19 cellular contexts compared by ENCODE assay signal in the genomic region with DNA sequence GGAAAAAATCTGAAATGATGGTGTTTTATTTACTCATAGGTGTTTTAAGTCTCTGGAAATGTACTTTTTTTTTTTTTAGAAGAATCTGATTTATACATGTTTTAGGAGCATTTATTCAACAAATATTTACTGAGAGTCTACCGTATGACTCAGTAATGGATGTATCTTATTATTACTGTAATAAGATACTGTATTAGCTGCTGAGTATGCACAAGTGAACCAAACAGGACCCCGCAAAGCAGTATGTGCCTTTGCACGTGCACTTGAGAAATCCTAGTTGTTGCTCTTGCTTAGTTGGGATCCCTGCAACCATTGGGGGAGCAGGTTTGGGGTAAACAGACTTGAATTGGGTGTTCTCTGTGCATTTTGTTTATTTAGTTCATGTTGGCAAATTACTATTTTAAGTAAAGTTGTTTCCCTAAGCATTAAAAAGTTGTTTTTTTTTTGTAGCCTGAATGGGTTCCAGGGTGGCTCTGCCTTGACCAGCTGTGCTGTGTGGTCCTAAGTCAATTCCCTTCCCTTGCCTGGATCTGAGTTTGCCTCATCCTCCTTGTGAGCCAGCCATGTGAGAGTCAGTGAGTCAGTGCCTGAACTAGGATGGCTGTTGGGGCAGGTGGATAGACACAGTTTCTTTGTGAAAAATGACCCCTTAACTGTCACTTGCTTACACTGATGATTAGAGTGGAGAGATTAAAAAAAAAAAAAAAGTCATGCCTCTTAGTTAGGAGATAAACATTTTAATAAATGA. TPM values are rescaled to one million over a fixed set of nuclear protein-coding genes. Genes with fewer than 3 reads are reported as not detected.
DNase-seq lines count a peak whose midpoint lies in the region; ATAC-seq and TF ChIP-seq lines count a peak whose summit lies in the region.
"Had no signal": no experiment of that assay in that cellular context is flagged by ENCODE, and none has a peak within 500 bp of the region (broad histone marks: within the 10 kb centered on the region; RNA-seq: fewer than 3 reads in every experiment).

No MANE protein-coding gene starts in this region.

- WGBS in SK-N-SH (ENCODE audit: low lambda C conversion rate) = 88% methylated on average over 3 of the region's 3 CpGs
- WGBS in stomach, 5 donors = 87 to 93% (median 89%) methylated on average over 3 of the region's 3 CpGs
- WGBS in suprapubic skin = 90% methylated on average over 3 of the region's 3 CpGs

- no peak overlapping the region for H2AFZ ChIP-seq in SK-N-SH (ENCODE audit: low read depth)

- no peak for TF ChIP-seq RAD21 in SK-N-SH (IDR thresholded peaks at IDR 0.05; ENCODE audit: low read length)

- H3K27ac ChIP-seq in SK-N-SH (ENCODE audit: low read depth in 2 of 2, low read length in 1 of 2) (no peak overlapping the region; a peak in 1 of 4 replicates), stomach (no peak overlapping the region), suprapubic skin (no peak overlapping the region)
- H3K27ac ChIP-seq: 22Rv1, RWPE1 had no signal

- H3K36me3 ChIP-seq in SK-N-SH (replicated peaks in 1 of 2; ENCODE audit: control insufficient read depth in 1 of 2, insufficient read depth in 2 of 2, low read length in 1 of 2) = peaks cover 57 to 71% of the 10 kb centered on the region in 2 experiments
- H3K36me3 ChIP-seq in stomach = peaks cover 25 to 76% (median 73%) of the 10 kb centered on the region in 4 donors
- peaks cover 55% of the 10 kb centered on the region for H3K36me3 ChIP-seq in suprapubic skin

- no peak for DNase-seq in SK-N-SH
- DNase-seq in choroid plexus epithelial cell (ENCODE audit: low read depth) = peak; percentile 43
- peak; percentile 60 for DNase-seq in myocyte (ENCODE audit: low read depth)
- no peak for DNase-seq in NCI-H1417 treated with DMSO at 0.1 percent for 48 hours (lab: John Stamatoyannopoulos, UW)
- no peak for DNase-seq in stomach
- no peak for DNase-seq in suprapubic skin (ENCODE audit: low spot score in 2 of 2)
- DNase-seq: BE2C; Calu3; CD4-positive, alpha-beta T cell; DMS53; NCI-H1930; NCI-H2171; NCI-H446 treated with DMSO at 0.1 percent for 48 hours; NK-92 treated with Interleukin-12 subunit alpha and Interleukin-12 subunit beta, amount 100 ng/mL, for 24 hours; OCI-M1 had no signal

- ATAC-seq in SK-N-SH treated with all-trans-retinoic acid at 6 μM for 48 hours (peak; percentile 70), HG02884 (IDR thresholded peaks at IDR 0.05; ENCODE audit: unreplicated experiment) (no peak)

- CTCF ChIA-PET in SK-N-SH (lab: Yijun Ruan, JAX) = interaction anchor here (1.0 to 1.2 kb wide), 3 partner anchors 21 to 820 kb away, joined by 3 to 5 read pairs (median 4); no protein-coding TSS in a partner anchor

- H3K27me3 ChIP-seq in SK-N-SH (ENCODE audit: insufficient read depth) (no peaks in the 10 kb centered on the region), stomach (no peaks in the 10 kb centered on the region), suprapubic skin (no peaks in the 10 kb centered on the region)
- H3K27me3 ChIP-seq: BE2C had no signal

- H3K9me2 ChIP-seq in SK-N-SH = no peaks in the 10 kb centered on the region

- TF ChIP-seq CTCF in SK-N-SH (IDR thresholded peaks at IDR 0.05) (no peak), choroid plexus epithelial cell (conservative IDR thresholded peaks at IDR 0.05; ENCODE audit: low read depth, low read length) (no peak), stomach (IDR thresholded peaks at IDR 0.05) (no peak), suprapubic skin (IDR thresholded peaks at IDR 0.05) (no peak)

- intact Hi-C loops in stomach (cut with DNase I; ENCODE audit: low total_unique reads) = no loop called here

- POLR2A ChIA-PET in SK-N-SH (lab: Yijun Ruan, JAX) = no interaction called here

- no peak overlapping the region for H3K9ac ChIP-seq in SK-N-SH

- no peak overlapping the region for H3K4me2 ChIP-seq in SK-N-SH

- H3K79me2 ChIP-seq in SK-N-SH (ENCODE audit: insufficient read depth) = peaks cover 15% of the 10 kb centered on the region; the same call in 1 of the 2 replicates

- TF ChIP-seq EP300 in SK-N-SH (IDR thresholded peaks at IDR 0.05; ENCODE audit: borderline replicate concordance in 1 of 2, low read depth in 1 of 2, low read length in 1 of 2) (no peak), stomach (IDR thresholded peaks at IDR 0.05) (no peak), suprapubic skin (IDR thresholded peaks at IDR 0.05) (no peak)

- no peak overlapping the region for H3K4me3 ChIP-seq in SK-N-SH (ENCODE audit: low read depth in 2 of 2, low read length in 1 of 2)
- no peak overlapping the region for H3K4me3 ChIP-seq in choroid plexus epithelial cell (ENCODE audit: low read depth, low read length)
- H3K4me3 ChIP-seq in stomach = no peak overlapping the region
- H3K4me3 ChIP-seq in suprapubic skin = no peak overlapping the region

- TF ChIP-seq POLR2A in stomach (IDR thresholded peaks at IDR 0.05) (no peak), suprapubic skin (IDR thresholded peaks at IDR 0.05) (no peak)

- no peaks in the 10 kb centered on the region for H3K9me3 ChIP-seq in SK-N-SH
- H3K9me3 ChIP-seq in stomach = no peaks in the 10 kb centered on the region
- H3K9me3 ChIP-seq in suprapubic skin = no peaks in the 10 kb centered on the region
- H3K9me3 ChIP-seq: BE2C had no signal

- 0 out of 2 replicates have a peak, but pooled peaks cover 7% of the 10 kb centered on the region for H4K20me1 ChIP-seq in SK-N-SH (ENCODE audit: insufficient read depth)

- no peaks in the 10 kb centered on the region for H3F3A ChIP-seq in SK-N-SH (replicated peaks; ENCODE audit: insufficient read depth)

- peaks cover 0 to 5% of the 10 kb centered on the region in 2 experiments; a peak in 2 of 4 replicates for H3K4me1 ChIP-seq in SK-N-SH (ENCODE audit: control insufficient read depth in 1 of 2, insufficient read depth in 2 of 2, low read depth in 1 of 2, low read length in 1 of 2)
- peaks cover 0 to 7% (median 0%) of the 10 kb centered on the region in 4 donors for H3K4me1 ChIP-seq in stomach
- H3K4me1 ChIP-seq in suprapubic skin = no peaks in the 10 kb centered on the region
- H3K4me1 ChIP-seq: BE2C had no signal

TF ChIP-seq in SK-N-SH treated with all-trans-retinoic acid at 6 μM for 48 hours, 23 proteins besides CTCF, POLR2A, EP300 and RAD21 (continues in another document):
- TF ChIP-seq RARB (CRISPR knock-in tag; IDR thresholded peaks at IDR 0.05) (no peak), ZFP30 (CRISPR knock-in tag; IDR thresholded peaks at IDR 0.05) (no peak), SNAI2 (CRISPR knock-in tag; IDR thresholded peaks at IDR 0.05) (no peak), GLIS3 (CRISPR knock-in tag; IDR thresholded peaks at IDR 0.05) (no peak), TCF4 (CRISPR knock-in tag; IDR thresholded peaks at IDR 0.05; ENCODE audit: borderline replicate concordance) (no peak), ZNF565 (CRISPR knock-in tag; conservative IDR thresholded peaks at IDR 0.05; ENCODE audit: low read depth) (no peak)

TF ChIP-seq in SK-N-SH, 30 proteins besides CTCF, POLR2A, EP300 and RAD21 (continues in another document):
- TF ChIP-seq, protein P1, sequence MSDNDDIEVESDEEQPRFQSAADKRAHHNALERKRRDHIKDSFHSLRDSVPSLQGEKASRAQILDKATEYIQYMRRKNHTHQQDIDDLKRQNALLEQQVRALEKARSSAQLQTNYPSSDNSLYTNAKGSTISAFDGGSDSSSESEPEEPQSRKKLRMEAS (IDR thresholded peaks at IDR 0.05; ENCODE audit: low read depth) = no peak
- TF ChIP-seq GATA2 (CRISPR knock-in tag; IDR thresholded peaks at IDR 0.05) (no peak), POLR2AphosphoS5 (IDR thresholded peaks at IDR 0.05; ENCODE audit: low read depth, low read length) (no peak), MXI1 (IDR thresholded peaks at IDR 0.05; ENCODE audit: low read depth, low read length) (no peak), FOSL2 (IDR thresholded peaks at IDR 0.05; ENCODE audit: borderline replicate concordance, low read depth) (no peak), NRF1 (IDR thresholded peaks at IDR 0.05; ENCODE audit: low read depth, low read length) (no peak), YY1 (IDR thresholded peaks at IDR 0.05; ENCODE audit: low read depth) (no peak), REST (IDR thresholded peaks at IDR 0.05; ENCODE audit: low read depth, low read length) (no peak), ELF1 (IDR thresholded peaks at IDR 0.05) (no peak), SIN3A (IDR thresholded peaks at IDR 0.05; ENCODE audit: borderline replicate concordance, low read depth, low read length) (no peak), TAF1 (IDR thresholded peaks at IDR 0.05; ENCODE audit: borderline replicate concordance, low read depth, low read length) (no peak)

RNA-seq across cellular contexts. Expression of gene DCUN1D4, which starts 27.7 kb away (rescaled TPM):
- polyA plus RNA-seq in SK-N-SH (2012; rRNA removed) (42.9 and 52.8 TPM in 2 replicates), stomach (10 to 100 TPM in 2 of 3 donors, 1 to 10 TPM in 1; 9.7 to 13.9 (median 12.7) TPM)
- 29.1 and 30.1 TPM in 2 replicates for polyA plus RNA-seq in SK-N-SH (2012; cell fraction: cytosol; rRNA removed)
- polyA plus RNA-seq in SK-N-SH (2012; cell fraction: nucleus; rRNA removed) = 237 and 252 TPM in 2 replicates
- total RNA-seq in myocyte (26.4 and 36.8 TPM in 2 replicates), stomach (10 to 100 TPM in 4 of 5 donors, 1 to 10 TPM in 1; 5.8 to 84.6 (median 51.4) TPM), suprapubic skin (10 to 100 TPM; 15.4 to 35.6 (median 20.8) TPM)
- 31.6 TPM for polyA plus RNA-seq in myocyte (2012)

Comparison
In these comparisons a context has a peak if more than half of its experiments do, and no peak if none do; other contexts are left out.
1. DNase-seq: peak in choroid plexus epithelial cell (single experiment) and myocyte (single experiment); none in SK-N-SH (single experiment), NCI-H1417 treated with DMSO at 0.1 percent for 48 hours (single experiment), stomach (single experiment) and suprapubic skin (0 of 2).